ENCODE assay signal across 8 cellular contexts in the genomic region with DNA sequence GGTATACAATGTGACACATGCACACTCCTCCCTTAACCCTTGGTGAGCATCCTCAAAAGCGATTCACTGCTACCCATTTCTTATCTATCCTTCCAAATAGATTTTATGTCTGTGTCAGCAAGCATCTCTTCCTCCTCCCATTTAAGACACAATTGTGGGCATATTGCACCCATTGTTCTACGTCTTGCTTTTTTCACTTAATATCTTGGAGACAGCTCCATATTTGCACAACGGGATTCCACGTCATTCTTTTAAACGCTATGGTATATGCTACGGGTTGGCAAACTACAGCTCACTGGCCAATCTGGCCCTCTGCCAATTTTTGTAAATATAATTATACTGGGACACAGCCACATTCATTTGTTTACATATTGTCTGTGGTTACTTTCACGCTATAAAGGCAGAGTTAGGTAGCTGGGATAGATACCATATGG.
DNase-seq lines count a peak whose midpoint lies in the region; ATAC-seq and TF ChIP-seq lines count a peak whose summit lies in the region.

No MANE protein-coding gene starts in this region.

- H3K4me1 Mint-ChIP-seq in immature natural killer cell: peaks cover 47 to 72% of the 10 kb centered on the region in 2 donors

- peak overlapping the region; percentile 31 for H3K4me3 ChIP-seq in WI38 (ENCODE audit: low read depth, low read length)

- DNase-seq in Caki2 (ENCODE audit: low read depth): peak; percentile 31
- DNase-seq in NCI-H1092 (lab: John Stamatoyannopoulos, UW): peak; percentile 48
- DNase-seq in left colon: no peak
- no peak for DNase-seq in immature natural killer cell
- no peak for DNase-seq in D341Med (ENCODE audit: low spot score)

- in situ Hi-C loops in Caki2 (cut with HindIII; ENCODE audit: low pct_unique_long_range_greater_than_20kb, low sequenced_read_pairs): no loop called here

- peaks cover 0 to 7% (median 3%) of the 10 kb centered on the region in 3 donors for H3K27me3 Mint-ChIP-seq in immature natural killer cell (ENCODE audit: low read depth in 3 of 3)

- peaks cover 8 to 15% (median 8%) of the 10 kb centered on the region in 3 donors for H3K36me3 Mint-ChIP-seq in immature natural killer cell

- no peak for TF ChIP-seq CTCF in WI38 (IDR thresholded peaks at IDR 0.05; ENCODE audit: low read depth, low read length)

- no peaks in the 10 kb centered on the region for H3K9me3 Mint-ChIP-seq in immature natural killer cell

- no peak overlapping the region for H3K27ac Mint-ChIP-seq in immature natural killer cell

- H3K4me3 Mint-ChIP-seq in immature natural killer cell: no peak overlapping the region

- ATAC-seq in left colon (peak; percentile 78), GM18907 (IDR thresholded peaks at IDR 0.05; ENCODE audit: unreplicated experiment) (no peak), HG02981 (IDR thresholded peaks at IDR 0.05; ENCODE audit: unreplicated experiment) (no peak)

- intact Hi-C loops in left colon (cut with DNase I, micrococcal nuclease): no loop called here

Comparison
In these comparisons a context has a peak if more than half of its experiments do, and no peak if none do; other contexts are left out.
1. DNase-seq: peak in Caki2 (single experiment) and NCI-H1092 (single experiment); none in left colon (0 of 2), immature natural killer cell (0 of 3) and D341Med (single experiment).